In the genomic region with DNA sequence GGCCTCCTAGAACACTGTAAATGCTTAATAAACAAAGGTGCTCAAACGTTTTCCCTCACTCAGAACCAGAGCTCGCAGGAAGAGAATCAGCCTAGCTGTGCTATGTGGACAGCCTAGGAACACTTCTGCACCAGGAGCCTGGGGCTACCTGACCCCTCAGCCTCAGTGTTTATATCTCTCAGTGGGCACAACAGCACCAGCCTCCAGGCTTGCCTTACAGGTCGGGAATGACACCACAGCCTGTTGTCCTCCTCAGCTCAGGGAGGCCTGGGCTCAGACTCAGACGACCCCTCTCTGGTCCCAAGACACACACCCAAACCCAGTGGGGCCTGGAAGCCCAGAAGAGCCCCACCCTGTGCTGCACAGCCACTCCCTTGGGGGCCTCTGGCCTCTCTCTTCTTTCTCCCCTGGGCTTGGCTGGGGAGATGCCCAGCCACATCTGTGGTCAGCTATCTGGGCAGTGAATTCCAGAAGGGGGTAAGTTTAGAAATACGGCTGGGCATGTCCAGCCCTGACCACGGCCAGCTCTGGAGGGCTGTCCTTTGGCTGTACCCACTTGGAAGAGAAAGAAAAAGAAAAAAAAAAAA, we compare ENCODE assay signal across 17 cellular contexts. TPM values are rescaled to one million over a fixed set of nuclear protein-coding genes. Genes with fewer than 3 reads are reported as not detected.
DNase-seq lines count a peak whose midpoint lies in the region; ATAC-seq and TF ChIP-seq lines count a peak whose summit lies in the region.
"Had no signal": no experiment of that assay in that cellular context is flagged by ENCODE, and none has a peak within 500 bp of the region (broad histone marks: within the 10 kb centered on the region; RNA-seq: fewer than 3 reads in every experiment).

No MANE protein-coding gene starts in this region.

- H3K4me3 ChIP-seq in AG10803 (ENCODE audit: low read length) (peak overlapping the region; percentile 78), HEK293 (ENCODE audit: low read depth, low read length) (no peak overlapping the region), endodermal cell (ENCODE audit: low read length) (peak overlapping the region; percentile 87), neutrophil (ENCODE audit: low read depth in 1 of 2, low read length in 1 of 2) (peak overlapping the region; percentile 2 to 75)
- H3K4me3 ChIP-seq: GM23248, upper lobe of right lung had no signal

- no peak for ATAC-seq in HG02642 (IDR thresholded peaks at IDR 0.05; ENCODE audit: poor library complexity, unreplicated experiment)
- ATAC-seq: natural killer cell treated with Interleukin-12 subunit alpha and Interleukin-12 subunit beta and Interleukin-15 and Interleukin-18, amount 100 ng/mL, for 72 hours; stimulated activated naive CD8-positive, alpha-beta T cell treated with anti-CD3 and anti-CD28 coated beads, Interleukin-15, Interleukin-2, amounts not matched to agents 100 U/mL and 50 U/mL, for 24 hours; upper lobe of right lung had no signal

- H3K36me3 ChIP-seq in HEK293 (ENCODE audit: control insufficient read depth in 2 of 2, insufficient read depth in 1 of 2, low read length in 2 of 2) (peaks cover 0 to 4% of the 10 kb centered on the region in 2 experiments; a peak in 2 of 3 replicates), endodermal cell (ENCODE audit: control insufficient read depth, insufficient read depth, low read length) (peaks cover 8% of the 10 kb centered on the region), neutrophil (peaks cover 23% of the 10 kb centered on the region)
- H3K36me3 ChIP-seq: upper lobe of right lung had no signal

- intact Hi-C loops in head of caudate nucleus (cut with DNase I): loop anchor here (5.0 kb wide), 1 partner anchor 39 kb away; the partner anchor contains the start of gene TMEM11

- POLR2A ChIA-PET in HEK293 (lab: Yijun Ruan, JAX): interaction anchor here (1.3 kb wide), 1 partner anchor 10 kb away, joined by 3 read pairs; no protein-coding TSS in a partner anchor

- H3K27ac ChIP-seq in HEK293 (ENCODE audit: extremely low read depth, low read depth, low read length): no peak overlapping the region
- H3K27ac ChIP-seq in endodermal cell (ENCODE audit: low read depth, low read length): no peak overlapping the region
- peak overlapping the region; percentile 92 for H3K27ac ChIP-seq in neutrophil
- H3K27ac ChIP-seq: GM23248, upper lobe of right lung had no signal

- no peaks in the 10 kb centered on the region for H3K27me3 ChIP-seq in endodermal cell (ENCODE audit: control insufficient read depth, insufficient read depth, low read length, poor library complexity, severe bottlenecking)
- no peaks in the 10 kb centered on the region for H3K27me3 ChIP-seq in neutrophil
- H3K27me3 ChIP-seq: upper lobe of right lung had no signal

- H3K9me3 ChIP-seq in HEK293 (ENCODE audit: control insufficient read depth, insufficient read depth, low read depth, low read length) (no peaks in the 10 kb centered on the region), endodermal cell (ENCODE audit: control insufficient read depth, low read length) (no peaks in the 10 kb centered on the region), neutrophil (no peaks in the 10 kb centered on the region)
- H3K9me3 ChIP-seq: upper lobe of right lung had no signal

- no peaks in the 10 kb centered on the region for H3K27me3 Mint-ChIP-seq in endodermal cell (ENCODE audit: insufficient read depth)
- H3K27me3 Mint-ChIP-seq: natural killer cell treated with Interleukin-12 subunit alpha and Interleukin-12 subunit beta and Interleukin-15 and Interleukin-18, amount 100 ng/mL, for 72 hours had no signal

- H3K9ac ChIP-seq in endodermal cell (ENCODE audit: extremely low read depth, low read length, poor library complexity, severe bottlenecking): peak overlapping the region; percentile 20
- H3K9ac ChIP-seq: GM23248 had no signal

- TF ChIP-seq CTCF in AG10803 (conservative IDR thresholded peaks at IDR 0.05; ENCODE audit: low read length) (no peak), HEK293 (tag by site-specific recombination; IDR thresholded peaks at IDR 0.05) (no peak), endodermal cell (conservative IDR thresholded peaks at IDR 0.05) (no peak), neutrophil (IDR thresholded peaks at IDR 0.05) (no peak), GM20000 (IDR thresholded peaks at IDR 0.05; ENCODE audit: extremely low read depth, missing control alignments) (no peak)

- H3K4me1 ChIP-seq in HEK293 (ENCODE audit: control insufficient read depth, insufficient read depth, low read length) (0 out of 2 replicates have a peak, but pooled peaks cover 2% of the 10 kb centered on the region), endodermal cell (ENCODE audit: control insufficient read depth, insufficient read depth, low read length) (peaks cover 5% of the 10 kb centered on the region), neutrophil (ENCODE audit: control insufficient read depth in 1 of 2, insufficient read depth in 1 of 2, low read depth in 1 of 2, low read length in 1 of 2) (peaks cover 43% of the 10 kb centered on the region in 2 experiments)

- peaks cover 2% of the 10 kb centered on the region for H3K4me1 Mint-ChIP-seq in endodermal cell

- no peak overlapping the region for H3K4me3 Mint-ChIP-seq in endodermal cell
- H3K4me3 Mint-ChIP-seq: activated CD4-positive, alpha-beta T cell treated with anti-CD3 and anti-CD28 coated beads, Interleukin-2, amount 10 ng/mL, durations not matched to agents 24 days and 14 days; natural killer cell treated with Interleukin-12 subunit alpha and Interleukin-12 subunit beta and Interleukin-15 and Interleukin-18, amount 100 ng/mL, for 72 hours had no signal

- CTCF ChIA-PET in HEK293 (lab: Yijun Ruan, JAX): interaction anchor here (0.7 to 1.3 kb wide), 3 partner anchors 13 to 261 kb away, joined by 3 read pairs; no protein-coding TSS in a partner anchor

- H3K9me3 Mint-ChIP-seq in endodermal cell: peaks cover 10% of the 10 kb centered on the region
- H3K9me3 Mint-ChIP-seq: activated CD4-positive, alpha-beta T cell treated with anti-CD3 and anti-CD28 coated beads, Interleukin-2, amount 10 ng/mL, durations not matched to agents 24 days and 14 days; natural killer cell treated with Interleukin-12 subunit alpha and Interleukin-12 subunit beta and Interleukin-15 and Interleukin-18, amount 100 ng/mL, for 72 hours had no signal

- peak; percentile 33 for DNase-seq in AG10803 (ENCODE audit: low read depth)
- DNase-seq in endodermal cell: no peak
- DNase-seq in GM20000 (ENCODE audit: low spot score): no peak
- no peak for DNase-seq in NCI-H2171 treated with DMSO at 0.1 percent for 48 hours (lab: John Stamatoyannopoulos, UW)
- DNase-seq in head of caudate nucleus: no peak
- DNase-seq: activated CD4-positive, alpha-beta T cell treated with anti-CD3 and anti-CD28 coated beads, Interleukin-2, amount 10 ng/mL, durations not matched to agents 24 days and 14 days; activated CD8-positive, alpha-beta memory T cell treated with anti-CD3 and anti-CD28 coated beads, Interleukin-2, amount 50 U/mL, for 4 hours; foreskin melanocyte; NCI-H1694; NCI-H2227 treated with DMSO at 0.1 percent for 48 hours; stimulated activated naive CD8-positive, alpha-beta T cell treated with anti-CD3 and anti-CD28 coated beads, Interleukin-15, Interleukin-2, amounts not matched to agents 100 U/mL and 50 U/mL, for 24 hours; upper lobe of right lung had no signal

- H3K36me3 Mint-ChIP-seq in endodermal cell (ENCODE audit: low read depth): no peaks in the 10 kb centered on the region
- H3K36me3 Mint-ChIP-seq: natural killer cell treated with Interleukin-12 subunit alpha and Interleukin-12 subunit beta and Interleukin-15 and Interleukin-18, amount 100 ng/mL, for 72 hours had no signal

- WGBS in endodermal cell (ENCODE audit: insufficient coverage in 1 of 2, insufficient read length in 1 of 2), 2 experiments: 78 to 79% methylated on average over 3 to 6 of the region's 6 CpGs

- no peak overlapping the region for H3K27ac Mint-ChIP-seq in endodermal cell
- H3K27ac Mint-ChIP-seq: activated CD4-positive, alpha-beta T cell treated with anti-CD3 and anti-CD28 coated beads, Interleukin-2, amount 10 ng/mL, durations not matched to agents 24 days and 14 days; natural killer cell treated with Interleukin-12 subunit alpha and Interleukin-12 subunit beta and Interleukin-15 and Interleukin-18, amount 100 ng/mL, for 72 hours had no signal

TF ChIP-seq in HEK293, 187 proteins besides CTCF, POLR2A, EP300 and RAD21:
- TF ChIP-seq GLIS1 (tag by site-specific recombination; IDR thresholded peaks at IDR 0.05) (peak; percentile 86), EGR2 (tag by site-specific recombination; IDR thresholded peaks at IDR 0.05; ENCODE audit: low read depth) (no peak), FEZF1 (tag by site-specific recombination; IDR thresholded peaks at IDR 0.05) (no peak), KLF1 (tag by site-specific recombination; IDR thresholded peaks at IDR 0.05) (0 out of 2 replicates have a peak, but pooled peaks have one; percentile 25), GLIS2 (tag by site-specific recombination; IDR thresholded peaks at IDR 0.05) (0 out of 2 replicates have a peak, but pooled peaks have one; percentile 25), ZNF416 (tag by site-specific recombination; IDR thresholded peaks at IDR 0.05) (no peak)
- TF ChIP-seq, protein P1, sequence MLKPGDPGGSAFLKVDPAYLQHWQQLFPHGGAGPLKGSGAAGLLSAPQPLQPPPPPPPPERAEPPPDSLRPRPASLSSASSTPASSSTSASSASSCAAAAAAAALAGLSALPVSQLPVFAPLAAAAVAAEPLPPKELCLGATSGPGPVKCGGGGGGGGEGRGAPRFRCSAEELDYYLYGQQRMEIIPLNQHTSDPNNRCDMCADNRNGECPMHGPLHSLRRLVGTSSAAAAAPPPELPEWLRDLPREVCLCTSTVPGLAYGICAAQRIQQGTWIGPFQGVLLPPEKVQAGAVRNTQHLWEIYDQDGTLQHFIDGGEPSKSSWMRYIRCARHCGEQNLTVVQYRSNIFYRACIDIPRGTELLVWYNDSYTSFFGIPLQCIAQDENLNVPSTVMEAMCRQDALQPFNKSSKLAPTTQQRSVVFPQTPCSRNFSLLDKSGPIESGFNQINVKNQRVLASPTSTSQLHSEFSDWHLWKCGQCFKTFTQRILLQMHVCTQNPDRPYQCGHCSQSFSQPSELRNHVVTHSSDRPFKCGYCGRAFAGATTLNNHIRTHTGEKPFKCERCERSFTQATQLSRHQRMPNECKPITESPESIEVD (tag by site-specific recombination; IDR thresholded peaks at IDR 0.05): no peak
TF ChIP-seq in HEK293: peak in this region for 3.

RNA-seq across cellular contexts. Expression of gene NATD1, which starts 2.4 kb away (rescaled TPM):
- total RNA-seq in endodermal cell: 10 to 100 TPM; 12.2 to 17.2 TPM
- 15.2 TPM for polyA plus RNA-seq in endodermal cell (2013, experiment 1 of 2)
- 13.7 TPM for polyA plus RNA-seq in endodermal cell (2013, experiment 2 of 2)

RNA-seq across cellular contexts. Expression of gene MAP2K3, which starts 33.7 kb away (rescaled TPM):
- total RNA-seq in endodermal cell: 10 to 100 TPM; 31.6 to 37.6 TPM
- 18.6 TPM for polyA plus RNA-seq in endodermal cell (2013, experiment 1 of 2)
- polyA plus RNA-seq in endodermal cell (2013, experiment 2 of 2): 17.7 TPM

RNA-seq across cellular contexts. Expression of gene TMEM11, which starts 36.9 kb away (rescaled TPM):
- total RNA-seq in endodermal cell: 10 to 100 TPM; 26.3 to 28.0 TPM
- polyA plus RNA-seq in endodermal cell (2013, experiment 1 of 2): 29.6 TPM
- polyA plus RNA-seq in endodermal cell (2013, experiment 2 of 2): 26.6 TPM
